Comparison of ENCODE assay signal across 11 cellular contexts in genomic region chr17:1560582-1561170, GRCh38. TPM values are rescaled to one million over a fixed set of nuclear protein-coding genes. Genes with fewer than 3 reads are reported as not detected.
DNase-seq lines count a peak whose midpoint lies in the region; ATAC-seq, FAIRE-seq and TF ChIP-seq lines count a peak whose summit lies in the region.
"Had no signal": no experiment of that assay in that cellular context is flagged by ENCODE, and none has a peak within 500 bp of the region (broad histone marks: within the 10 kb centered on the region; RNA-seq: fewer than 3 reads in every experiment).

No MANE protein-coding gene starts in this region.

- H3K4me1 Mint-ChIP-seq in activated CD8-positive, alpha-beta memory T cell treated with anti-CD3 and anti-CD28 coated beads, Interleukin-2, amount 10 ng/mL, durations not matched to agents 7 days and 5 days, result peaks cover 33% of the 10 kb centered on the region
- H3K4me1 Mint-ChIP-seq in activated T-helper 1 cell treated with anti-CD3 and anti-CD28 coated beads, Interleukin-12 subunit alpha, Interleukin-12 subunit beta, Interleukin-2, Interleukin-4 antibody, amounts not matched to agents 30 ng/mL and 10 ng/mL and 1 ng/mL, durations not matched to agents 14 hours and 24 hours and 36 hours (ENCODE audit: low read depth), result peaks cover 43% of the 10 kb centered on the region
- H3K4me1 Mint-ChIP-seq in stimulated activated naive B cell treated with anti-CD40 and anti-IgM and Interleukin-4, amounts not matched to agents 10 μg/mL and 1 μg/mL and 100 μg/mL, for 72 hours, result peaks cover 47 to 78% of the 10 kb centered on the region in 2 donors

- no peaks in the 10 kb centered on the region for H3K36me3 Mint-ChIP-seq in activated CD8-positive, alpha-beta memory T cell treated with anti-CD3 and anti-CD28 coated beads, Interleukin-2, amount 10 ng/mL, durations not matched to agents 7 days and 5 days
- peaks cover 18% of the 10 kb centered on the region for H3K36me3 Mint-ChIP-seq in activated T-helper 1 cell treated with anti-CD3 and anti-CD28 coated beads, Interleukin-12 subunit alpha, Interleukin-12 subunit beta, Interleukin-2, Interleukin-4 antibody, amounts not matched to agents 30 ng/mL and 10 ng/mL and 1 ng/mL, durations not matched to agents 14 hours and 24 hours and 36 hours (ENCODE audit: low read depth)
- H3K36me3 Mint-ChIP-seq in stimulated activated naive B cell treated with anti-CD40 and anti-IgM and Interleukin-4, amounts not matched to agents 10 μg/mL and 1 μg/mL and 100 μg/mL, for 72 hours, result peaks cover 16 to 25% of the 10 kb centered on the region in 2 donors

- H3K4me3 ChIP-seq in iPS-11a (ENCODE audit: low read depth, low read length), result peak overlapping the region; percentile 69

- no peak for DNase-seq in activated CD8-positive, alpha-beta memory T cell treated with anti-CD3 and anti-CD28 coated beads, Interleukin-2, amount 10 ng/mL, durations not matched to agents 7 days and 5 days
- no peak for DNase-seq in activated CD8-positive, alpha-beta memory T cell treated with anti-CD3 and anti-CD28 coated beads for 24 hours
- DNase-seq in activated T-helper 1 cell treated with anti-CD3 and anti-CD28 coated beads, Interleukin-12 subunit alpha, Interleukin-12 subunit beta, Interleukin-2, Interleukin-4 antibody, amounts not matched to agents 30 ng/mL and 10 ng/mL and 1 ng/mL, durations not matched to agents 14 hours and 24 hours and 36 hours (ENCODE audit: low spot score), result no peak
- no peak for DNase-seq in stimulated activated naive B cell treated with anti-CD40 and anti-IgM and Interleukin-4, amounts not matched to agents 10 μg/mL and 1 μg/mL and 100 μg/mL, for 72 hours
- DNase-seq in amygdala (lab: John Stamatoyannopoulos, UW) (no peak), urothelium cell line (ENCODE audit: low spot score) (no peak)
- DNase-seq: effector CD4-positive, alpha-beta T cell; NCI-H2081 treated with DMSO at 0.1 percent for 48 hours; WERI-Rb-1 had no signal

- FAIRE-seq in urothelium cell line (lab: Jason Lieb, UNC), result no peak

- peak overlapping the region; percentile 81 for H3K4me3 Mint-ChIP-seq in activated CD8-positive, alpha-beta memory T cell treated with anti-CD3 and anti-CD28 coated beads, Interleukin-2, amount 10 ng/mL, durations not matched to agents 7 days and 5 days
- H3K4me3 Mint-ChIP-seq in activated T-helper 1 cell treated with anti-CD3 and anti-CD28 coated beads, Interleukin-12 subunit alpha, Interleukin-12 subunit beta, Interleukin-2, Interleukin-4 antibody, amounts not matched to agents 30 ng/mL and 10 ng/mL and 1 ng/mL, durations not matched to agents 14 hours and 24 hours and 36 hours, result peak overlapping the region; percentile 88
- peak overlapping the region; percentile 87 to 95 for H3K4me3 Mint-ChIP-seq in stimulated activated naive B cell treated with anti-CD40 and anti-IgM and Interleukin-4, amounts not matched to agents 10 μg/mL and 1 μg/mL and 100 μg/mL, for 72 hours

- no peaks in the 10 kb centered on the region for H3K27me3 Mint-ChIP-seq in activated CD8-positive, alpha-beta memory T cell treated with anti-CD3 and anti-CD28 coated beads, Interleukin-2, amount 10 ng/mL, durations not matched to agents 7 days and 5 days
- H3K27me3 Mint-ChIP-seq in activated T-helper 1 cell treated with anti-CD3 and anti-CD28 coated beads, Interleukin-12 subunit alpha, Interleukin-12 subunit beta, Interleukin-2, Interleukin-4 antibody, amounts not matched to agents 30 ng/mL and 10 ng/mL and 1 ng/mL, durations not matched to agents 14 hours and 24 hours and 36 hours (ENCODE audit: insufficient read depth), result peaks cover 11% of the 10 kb centered on the region
- H3K27me3 Mint-ChIP-seq in stimulated activated naive B cell treated with anti-CD40 and anti-IgM and Interleukin-4, amounts not matched to agents 10 μg/mL and 1 μg/mL and 100 μg/mL, for 72 hours, result no peaks in the 10 kb centered on the region

- H3K27ac Mint-ChIP-seq in activated CD8-positive, alpha-beta memory T cell treated with anti-CD3 and anti-CD28 coated beads, Interleukin-2, amount 10 ng/mL, durations not matched to agents 7 days and 5 days, result no peak overlapping the region
- no peak overlapping the region for H3K27ac Mint-ChIP-seq in activated T-helper 1 cell treated with anti-CD3 and anti-CD28 coated beads, Interleukin-12 subunit alpha, Interleukin-12 subunit beta, Interleukin-2, Interleukin-4 antibody, amounts not matched to agents 30 ng/mL and 10 ng/mL and 1 ng/mL, durations not matched to agents 14 hours and 24 hours and 36 hours
- H3K27ac Mint-ChIP-seq in stimulated activated naive B cell treated with anti-CD40 and anti-IgM and Interleukin-4, amounts not matched to agents 10 μg/mL and 1 μg/mL and 100 μg/mL, for 72 hours, result peak overlapping the region; percentile 85

- no peak for ATAC-seq in activated CD8-positive, alpha-beta memory T cell treated with anti-CD3 and anti-CD28 coated beads, Interleukin-2, amount 10 ng/mL, durations not matched to agents 7 days and 5 days
- no peak for ATAC-seq in stimulated activated naive B cell treated with anti-CD40 and anti-IgM and Interleukin-4, amounts not matched to agents 10 μg/mL and 1 μg/mL and 100 μg/mL, for 72 hours (replicated peaks)
- no peak for ATAC-seq in GM18505 (IDR thresholded peaks at IDR 0.05; ENCODE audit: unreplicated experiment)

- CTCF ChIA-PET in activated CD8-positive, alpha-beta memory T cell treated with anti-CD3 and anti-CD28 coated beads, Interleukin-2, amount 10 ng/mL, durations not matched to agents 7 days and 5 days (lab: Charles Lee), result interaction anchor here (0.7 to 1.4 kb wide), 4 partner anchors 45 to 195 kb away, joined by 3 read pairs; no protein-coding TSS in a partner anchor

- intact Hi-C loops in activated T-helper 1 cell treated with anti-CD3 and anti-CD28 coated beads, Interleukin-12 subunit alpha, Interleukin-12 subunit beta, Interleukin-2, Interleukin-4 antibody, amounts not matched to agents 30 ng/mL and 10 ng/mL and 1 ng/mL, durations not matched to agents 14 hours and 24 hours and 36 hours (cut with micrococcal nuclease), result loop anchor here (5.0 kb wide), 2 partner anchors 193 to 293 kb away; no protein-coding TSS in a partner anchor

- TF ChIP-seq POLR2A in GM18505 (IDR thresholded peaks at IDR 0.05; ENCODE audit: borderline replicate concordance, extremely low read depth, insufficient read depth, insufficient read length), result no peak

- H3K9me3 Mint-ChIP-seq in activated CD8-positive, alpha-beta memory T cell treated with anti-CD3 and anti-CD28 coated beads, Interleukin-2, amount 10 ng/mL, durations not matched to agents 7 days and 5 days (ENCODE audit: low read depth), result no peaks in the 10 kb centered on the region
- H3K9me3 Mint-ChIP-seq in activated T-helper 1 cell treated with anti-CD3 and anti-CD28 coated beads, Interleukin-12 subunit alpha, Interleukin-12 subunit beta, Interleukin-2, Interleukin-4 antibody, amounts not matched to agents 30 ng/mL and 10 ng/mL and 1 ng/mL, durations not matched to agents 14 hours and 24 hours and 36 hours, result no peaks in the 10 kb centered on the region
- no peaks in the 10 kb centered on the region for H3K9me3 Mint-ChIP-seq in stimulated activated naive B cell treated with anti-CD40 and anti-IgM and Interleukin-4, amounts not matched to agents 10 μg/mL and 1 μg/mL and 100 μg/mL, for 72 hours

RNA-seq across cellular contexts. Expression of gene PITPNA, which starts 1.9 kb away (rescaled TPM):
- total RNA-seq in activated CD8-positive, alpha-beta memory T cell treated with anti-CD3 and anti-CD28 coated beads, Interleukin-2, amount 10 ng/mL, durations not matched to agents 7 days and 5 days, result 10 to 100 TPM; 42.1 to 69.1 TPM
- total RNA-seq in activated T-helper 1 cell treated with anti-CD3 and anti-CD28 coated beads, Interleukin-12 subunit alpha, Interleukin-12 subunit beta, Interleukin-2, Interleukin-4 antibody, amounts not matched to agents 30 ng/mL and 10 ng/mL and 1 ng/mL, durations not matched to agents 14 hours and 24 hours and 36 hours, result 72.7 and 74.2 TPM in 2 replicates

RNA-seq across cellular contexts. Expression of gene INPP5K, which starts 44.3 kb away (rescaled TPM):
- total RNA-seq in activated CD8-positive, alpha-beta memory T cell treated with anti-CD3 and anti-CD28 coated beads, Interleukin-2, amount 10 ng/mL, durations not matched to agents 7 days and 5 days, result 10 to 100 TPM; 40.6 to 43.4 TPM
- total RNA-seq in activated T-helper 1 cell treated with anti-CD3 and anti-CD28 coated beads, Interleukin-12 subunit alpha, Interleukin-12 subunit beta, Interleukin-2, Interleukin-4 antibody, amounts not matched to agents 30 ng/mL and 10 ng/mL and 1 ng/mL, durations not matched to agents 14 hours and 24 hours and 36 hours, result 23.9 and 24.7 TPM in 2 replicates
